Comparison of ENCODE assay signal across 33 cellular contexts in the genomic region with DNA sequence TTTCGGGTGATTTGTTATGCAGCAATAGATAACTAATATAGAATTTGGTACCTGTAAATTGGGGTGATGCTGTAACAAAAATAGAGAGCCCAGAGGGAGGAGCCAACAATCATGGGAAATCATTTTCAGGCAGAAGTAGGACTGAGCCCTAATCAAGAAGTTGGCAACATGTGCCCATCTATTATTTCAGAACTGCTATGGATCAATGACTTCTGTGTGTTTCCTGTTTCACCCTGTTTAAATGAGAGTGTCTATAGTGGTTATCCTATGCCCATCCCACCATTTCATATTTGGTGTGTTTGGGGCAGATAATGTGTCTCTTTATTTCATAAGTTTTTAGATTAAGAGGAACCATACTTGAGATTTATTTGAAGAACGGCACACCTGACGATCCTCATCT.
"Had no signal": no experiment of that assay in that cellular context is flagged by ENCODE, and none has a peak within 500 bp of the region (broad histone marks: within the 10 kb centered on the region; RNA-seq: fewer than 3 reads in every experiment).

No MANE protein-coding gene starts in this region.

- FAIRE-seq: astrocyte, bronchial epithelial cell had no signal

- H3K27ac ChIP-seq: adrenal gland, ascending aorta, body of pancreas, brain microvascular endothelial cell, breast epithelium, cardiac muscle cell had no signal

- H3K4me3 ChIP-seq: adrenal gland, ascending aorta, body of pancreas, breast epithelium, cardiac muscle cell had no signal

- DNase-seq: activated effector memory CD4-positive, alpha-beta T cell treated with anti-CD3 and anti-CD28 coated beads, Interleukin-2, amount 50 U/mL, for 16 hours; activated effector memory CD4-positive, alpha-beta T cell treated with Interleukin-2 at 50 U/mL for 16 hours; activated gamma-delta T cell; activated gamma-delta T cell treated with Interleukin-2 at 50 U/mL for 16 hours; activated naive CD4-positive, alpha-beta T cell; activated naive CD4-positive, alpha-beta T cell treated with anti-CD3 and anti-CD28 coated beads for 36 hours; activated naive CD4-positive, alpha-beta T cell treated with anti-CD3 and anti-CD28 coated beads, Interleukin-2, amount 10 ng/mL, durations not matched to agents 7 days and 5 days; activated naive CD4-positive, alpha-beta T cell treated with anti-CD3 and anti-CD28 coated beads, Interleukin-2, amount 50 U/mL, for 16 hours; activated naive CD4-positive, alpha-beta T cell treated with Interleukin-2 at 50 U/mL for 16 hours; activated naive CD8-positive, alpha-beta T cell treated with anti-CD3 and anti-CD28 coated beads for 36 hours; activated naive CD8-positive, alpha-beta T cell treated with anti-CD3 and anti-CD28 coated beads, Interleukin-2, amount 10 ng/mL, durations not matched to agents 7 days and 5 days; activated naive CD8-positive, alpha-beta T cell treated with anti-CD3 and anti-CD28 coated beads, Interleukin-2, amount 50 U/mL, for 24 hours; activated T-cell treated with anti-CD3 and anti-CD28 coated beads, Interleukin-2, amount 50 U/mL, for 24 hours; activated T-cell treated with anti-CD3 and anti-CD28 coated beads, Interleukin-2, amount 50 U/mL, for 4 hours; activated T-cell treated with anti-CD3 and anti-CD28 coated beads, Interleukin-2, amount 50 U/mL, for 48 hours; activated T-cell treated with anti-CD3 and anti-CD28 coated beads, Interleukin-2, amount 50 U/mL, for 72 hours; adrenal gland; amniotic stem cell; amygdala; anterior cingulate cortex; aorta; body of pancreas; brain microvascular endothelial cell; caudate nucleus; central memory CD4-positive, alpha-beta T cell; cerebellar nuclear complex had no signal

- H3K9me3 ChIP-seq: adrenal gland, ascending aorta, body of pancreas, breast epithelium had no signal

- H3K36me3 ChIP-seq: adrenal gland, ascending aorta, brain microvascular endothelial cell, breast epithelium, cardiac muscle cell had no signal

- H3K4me1 ChIP-seq: ascending aorta, breast epithelium had no signal

- ATAC-seq: activated naive CD4-positive, alpha-beta T cell treated with anti-CD3 and anti-CD28 coated beads, Interleukin-2, amount 50 U/mL, for 72 hours; activated naive CD8-positive, alpha-beta T cell treated with anti-CD3 and anti-CD28 coated beads, Interleukin-2, amount 50 U/mL, for 24 hours; activated T-cell treated with anti-CD3 and anti-CD28 coated beads, Interleukin-2, amount 50 U/mL, for 4 hours; activated T-cell treated with anti-CD3 and anti-CD28 coated beads, Interleukin-2, amount 50 U/mL, for 72 hours; activated T-helper 17 cell treated with anti-CD3 and anti-CD28 coated beads, Interleukin-2, amount 50 U/mL, for 72 hours; body of pancreas had no signal

- H3K27me3 ChIP-seq: adrenal gland, ascending aorta, body of pancreas, brain microvascular endothelial cell, breast epithelium, cardiac muscle cell had no signal
